Comparison of ENCODE assay signal across 20 cellular contexts in the genomic region with DNA sequence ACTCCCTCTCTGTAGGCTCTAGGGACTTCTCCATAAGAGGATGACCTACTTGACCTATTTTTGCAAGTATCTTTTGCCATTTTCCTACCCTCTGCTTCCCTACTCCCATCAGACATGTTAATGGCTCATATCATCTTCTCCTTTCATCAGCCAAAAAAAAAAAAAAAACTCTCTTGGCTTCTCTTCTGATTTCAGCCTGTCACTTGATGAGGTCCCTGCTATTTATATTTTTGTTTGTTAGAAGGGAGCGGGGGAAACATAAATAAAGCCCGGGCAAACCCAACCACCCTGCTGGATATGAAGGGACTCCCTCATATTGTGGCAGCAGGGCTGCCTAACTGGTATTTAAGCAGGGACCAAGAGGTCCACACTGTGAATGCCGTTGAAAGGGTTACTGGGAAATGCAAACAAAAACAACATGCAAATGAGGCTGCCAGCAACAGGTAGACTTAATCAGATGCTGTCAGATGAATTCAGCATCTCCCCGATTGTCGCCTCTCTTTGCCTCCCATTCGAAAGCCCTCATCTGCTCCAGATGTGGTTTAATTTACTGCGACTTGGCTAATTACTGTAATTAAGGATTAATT.
DNase-seq lines count a peak whose midpoint lies in the region; ATAC-seq and TF ChIP-seq lines count a peak whose summit lies in the region.
"Had no signal": no experiment of that assay in that cellular context is flagged by ENCODE, and none has a peak within 500 bp of the region (broad histone marks: within the 10 kb centered on the region; RNA-seq: fewer than 3 reads in every experiment).

No MANE protein-coding gene starts in this region.

- no peaks in the 10 kb centered on the region for H3K27me3 ChIP-seq in right cardiac atrium (ENCODE audit: control insufficient read depth, insufficient read depth)
- H3K27me3 ChIP-seq in right atrium auricular region = no peaks in the 10 kb centered on the region
- H3K27me3 ChIP-seq in gastrocnemius medialis = no peaks in the 10 kb centered on the region
- H3K27me3 ChIP-seq: SJSA1 had no signal

- H3K27ac Mint-ChIP-seq in effector memory CD8-positive, alpha-beta T cell = no peak overlapping the region
- H3K27ac Mint-ChIP-seq: B cell; CD4-positive, CD25-positive, alpha-beta regulatory T cell had no signal

- peaks cover 0 to 2% of the 10 kb centered on the region in 2 donors for H3K9me3 Mint-ChIP-seq in effector memory CD8-positive, alpha-beta T cell

- H3K27ac ChIP-seq in right cardiac atrium (ENCODE audit: low read length) (no peak overlapping the region), right atrium auricular region (peak overlapping the region; percentile 17 to 25), gastrocnemius medialis (peak overlapping the region; percentile 70 to 82 (median 75))
- H3K27ac ChIP-seq: GM23248, PC-9, RWPE1, SJSA1 had no signal

- no peaks in the 10 kb centered on the region for H3K36me3 Mint-ChIP-seq in effector memory CD8-positive, alpha-beta T cell (ENCODE audit: insufficient read depth)
- H3K36me3 Mint-ChIP-seq: CD4-positive, CD25-positive, alpha-beta regulatory T cell had no signal

- no peaks in the 10 kb centered on the region for H3K27me3 Mint-ChIP-seq in effector memory CD8-positive, alpha-beta T cell
- H3K27me3 Mint-ChIP-seq: CD4-positive, CD25-positive, alpha-beta regulatory T cell had no signal

- peak; percentile 38 for ATAC-seq in Right ventricle myocardium inferior
- no peak for ATAC-seq in right cardiac atrium
- ATAC-seq in gastrocnemius medialis = peak; percentile 73 to 80
- no peak for ATAC-seq in GM19452 (IDR thresholded peaks at IDR 0.05; ENCODE audit: unreplicated experiment)
- no peak for ATAC-seq in activated CD4-positive, CD25-positive, alpha-beta regulatory T cell treated with anti-CD3 and anti-CD28 coated beads, Interleukin-2, amount 50 U/mL, for 24 hours
- no peak for ATAC-seq in effector memory CD8-positive, alpha-beta T cell (replicated peaks)

- TF ChIP-seq POLR2A in gastrocnemius medialis (IDR thresholded peaks at IDR 0.05) = no peak

- no peaks in the 10 kb centered on the region for H3K9me3 ChIP-seq in right cardiac atrium (ENCODE audit: control insufficient read depth, low read length)
- no peaks in the 10 kb centered on the region for H3K9me3 ChIP-seq in right atrium auricular region
- no peaks in the 10 kb centered on the region for H3K9me3 ChIP-seq in gastrocnemius medialis
- H3K9me3 ChIP-seq: SJSA1 had no signal

- H3K4me3 ChIP-seq in right cardiac atrium (ENCODE audit: low read length) (no peak overlapping the region), right atrium auricular region (no peak overlapping the region), gastrocnemius medialis (no peak overlapping the region)
- H3K4me3 ChIP-seq: GM23248, PC-9, SJSA1 had no signal

- TF ChIP-seq CTCF in right atrium auricular region (IDR thresholded peaks at IDR 0.05) (no peak), gastrocnemius medialis (IDR thresholded peaks at IDR 0.05 in 4 of 5, conservative IDR thresholded peaks at IDR 0.05 in 1 of 5) (no peak)

- no peaks in the 10 kb centered on the region for H3K4me1 Mint-ChIP-seq in effector memory CD8-positive, alpha-beta T cell (ENCODE audit: low read depth in 2 of 2)
- H3K4me1 Mint-ChIP-seq: B cell; CD4-positive, CD25-positive, alpha-beta regulatory T cell had no signal

- H3K4me3 Mint-ChIP-seq in effector memory CD8-positive, alpha-beta T cell = no peak overlapping the region
- H3K4me3 Mint-ChIP-seq: B cell; CD4-positive, CD25-positive, alpha-beta regulatory T cell had no signal

- in situ Hi-C loops in gastrocnemius medialis (cut with MboI; ENCODE audit: low sequenced_read_pairs in 4 of 4) = no loop called here

- H3K36me3 ChIP-seq in right atrium auricular region (no peaks in the 10 kb centered on the region), gastrocnemius medialis (no peaks in the 10 kb centered on the region)
- H3K36me3 ChIP-seq: SJSA1 had no signal

- intact Hi-C loops in Right ventricle myocardium inferior (cut with DNase I) (no loop called here), right cardiac atrium (cut with DNase I) (no loop called here), gastrocnemius medialis (cut with DNase I; ENCODE audit: low total_unique reads) (no loop called here)

- 78% methylated on average over 7 of the region's 7 CpGs for WGBS in right cardiac atrium

- no peak for DNase-seq in Right ventricle myocardium inferior (ENCODE audit: missing footprints)
- DNase-seq in right cardiac atrium = no peak
- DNase-seq in NCI-H526 treated with DMSO at 0.1 percent for 48 hours (lab: John Stamatoyannopoulos, UW) = peak; percentile 42
- DNase-seq in right atrium auricular region (ENCODE audit: low spot score) = no peak
- no peak for DNase-seq in gastrocnemius medialis
- DNase-seq in effector memory CD8-positive, alpha-beta T cell = no peak
- DNase-seq: CD4-positive, CD25-positive, alpha-beta regulatory T cell; COR-L47; DMS 273 treated with DMSO at 0.1 percent for 48 hours; DND-41; GM23248; KBM-7; MV-4-11; NCI-H187 treated with DMSO at 0.1 percent for 48 hours; PC-9 had no signal

- H3K4me1 ChIP-seq in right cardiac atrium (ENCODE audit: control insufficient read depth, insufficient read depth, low read length) = peaks cover 14% of the 10 kb centered on the region
- H3K4me1 ChIP-seq in right atrium auricular region = peaks cover 0 to 42% of the 10 kb centered on the region in 2 donors
- peaks cover 66 to 71% of the 10 kb centered on the region in 2 donors for H3K4me1 ChIP-seq in gastrocnemius medialis

Comparison
In these comparisons a context has a peak if more than half of its experiments do, and no peak if none do; other contexts are left out.
1. ATAC-seq: peak in Right ventricle myocardium inferior (single experiment) and gastrocnemius medialis (2 of 2); none in right cardiac atrium (0 of 2), GM19452 (single experiment), activated CD4-positive, CD25-positive, alpha-beta regulatory T cell treated with anti-CD3 and anti-CD28 coated beads, Interleukin-2, amount 50 U/mL, for 24 hours (0 of 2) and effector memory CD8-positive, alpha-beta T cell (single experiment).